Comparison of ENCODE assay signal across 23 cellular contexts in the genomic region with DNA sequence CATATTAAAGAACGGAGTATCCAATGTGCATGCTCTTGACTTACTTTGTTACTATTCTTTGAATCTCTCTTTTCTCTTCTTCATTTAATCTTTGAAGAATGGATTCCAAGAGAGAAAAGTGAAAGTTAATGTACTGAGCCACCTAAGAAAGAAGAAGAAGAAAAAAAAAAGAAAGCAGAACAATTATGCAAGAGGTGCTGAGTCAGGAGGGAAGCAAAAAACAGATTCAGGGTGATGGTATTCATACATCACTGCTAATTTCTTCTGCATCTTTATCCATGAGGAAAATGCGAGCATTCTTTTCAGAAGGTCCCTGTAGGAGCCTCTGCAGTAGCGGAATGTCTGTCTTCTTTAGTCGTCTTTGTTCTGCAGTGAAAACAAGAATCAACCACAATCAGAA. TPM values are rescaled to one million over a fixed set of nuclear protein-coding genes. Genes with fewer than 3 reads are reported as not detected.
DNase-seq lines count a peak whose midpoint lies in the region; TF ChIP-seq lines count a peak whose summit lies in the region.
"Had no signal": no experiment of that assay in that cellular context is flagged by ENCODE, and none has a peak within 500 bp of the region (broad histone marks: within the 10 kb centered on the region; RNA-seq: fewer than 3 reads in every experiment).

No MANE protein-coding gene starts in this region.

- no peaks in the 10 kb centered on the region for H3K9me2 ChIP-seq in OCI-LY1 (ENCODE audit: low read depth, low read length)

- no peaks in the 10 kb centered on the region for H3K9me3 ChIP-seq in OCI-LY1 (ENCODE audit: low read length)
- H3K9me3 ChIP-seq: right atrium auricular region, SJCRH30 had no signal

- H3K27ac ChIP-seq in OCI-LY1 (ENCODE audit: low read depth, low read length, poor library complexity, severe bottlenecking): peak overlapping the region; percentile 80
- H3K27ac ChIP-seq: KMS-11, right atrium auricular region, SJCRH30 had no signal

- H2AFZ ChIP-seq in OCI-LY1 (ENCODE audit: low read length): no peak overlapping the region

- H4K20me1 ChIP-seq in OCI-LY1 (ENCODE audit: insufficient read depth, low read length): no peaks in the 10 kb centered on the region

- H3K4me2 ChIP-seq in OCI-LY1 (ENCODE audit: low read length): no peak overlapping the region
- H3K4me2 ChIP-seq: KMS-11 had no signal

- H3K79me2 ChIP-seq in OCI-LY1 (ENCODE audit: insufficient read depth, low read length): no peaks in the 10 kb centered on the region

- peaks cover 39% of the 10 kb centered on the region for H3K4me1 ChIP-seq in OCI-LY1 (ENCODE audit: insufficient read depth, low read length, severe bottlenecking)
- H3K4me1 ChIP-seq: right atrium auricular region, SJCRH30 had no signal

- no peak for TF ChIP-seq CTCF in OCI-LY1 (IDR thresholded peaks at IDR 0.05; ENCODE audit: low read length)
- no peak for TF ChIP-seq CTCF in cardiac fibroblast (IDR thresholded peaks at IDR 0.05; ENCODE audit: low read depth, low read length)

- H3K27me3 ChIP-seq in OCI-LY1 (ENCODE audit: insufficient read depth, low read length): no peaks in the 10 kb centered on the region
- H3K27me3 ChIP-seq: right atrium auricular region, SJCRH30 had no signal

- DNase-seq in HCEC 1CT: peak; percentile 47
- DNase-seq in cardiac fibroblast (ENCODE audit: low read depth in 2 of 2): peak; percentile 47 to 75
- DNase-seq in renal cortical epithelial cell (ENCODE audit: low read depth): peak; percentile 50
- no peak for DNase-seq in Kasumi-1 (lab: John Stamatoyannopoulos, UW)
- no peak for DNase-seq in activated CD4-positive, CD25-positive, alpha-beta regulatory T cell treated with anti-CD3 and anti-CD28 coated beads, Interleukin-2, amount 50 U/mL, for 72 hours
- DNase-seq in NK-92 treated with Interleukin-12 subunit alpha and Interleukin-12 subunit beta, amount 100 ng/mL, for 24 hours (lab: John Stamatoyannopoulos, UW): no peak
- DNase-seq: activated CD4-positive, alpha-beta T cell treated with anti-CD3 and anti-CD28 coated beads, Interleukin-2, amount 50 U/mL, for 4 hours; activated naive CD4-positive, alpha-beta T cell treated with Interleukin-2 at 50 U/mL for 16 hours; aorta; CD8-positive, alpha-beta T cell; DMS153; foreskin melanocyte; hippocampal formation; islet precursor cell; NCI-H1436; NCI-H524 treated with DMSO at 0.1 percent for 48 hours; nucleus accumbens; SJCRH30; trophoblast cell had no signal

- H3F3A ChIP-seq in OCI-LY1 (ENCODE audit: insufficient read depth, low read length): peaks cover 19% of the 10 kb centered on the region; the same call in 1 of the 2 replicates

- no peak overlapping the region for H3K4me3 ChIP-seq in OCI-LY1 (ENCODE audit: low read depth, low read length, poor library complexity, severe bottlenecking)
- H3K4me3 ChIP-seq in cardiac fibroblast (replicated peaks in 1 of 2; ENCODE audit: low read depth in 2 of 2, low read length in 2 of 2): no peak overlapping the region
- H3K4me3 ChIP-seq: lung, right atrium auricular region, SJCRH30 had no signal

- peaks cover 60% of the 10 kb centered on the region for H3K36me3 ChIP-seq in OCI-LY1 (ENCODE audit: insufficient read depth, low read length)
- H3K36me3 ChIP-seq: right atrium auricular region, SJCRH30 had no signal

- H3K9ac ChIP-seq in OCI-LY1 (ENCODE audit: low read length): no peak overlapping the region
- H3K9ac ChIP-seq: KMS-11 had no signal

RNA-seq across cellular contexts. Expression of gene RASSF6, which starts 43.9 kb away (rescaled TPM):
- 8.3 and 10.6 TPM in 2 replicates for total RNA-seq in renal cortical epithelial cell
- total RNA-seq: aorta; CD8-positive, alpha-beta T cell; right atrium auricular region had no signal

Comparison
In these comparisons a context has a peak if more than half of its experiments do, and no peak if none do; other contexts are left out.
1. DNase-seq: peak in HCEC 1CT (single experiment), cardiac fibroblast (2 of 2) and renal cortical epithelial cell (single experiment); none in Kasumi-1 (0 of 2), activated CD4-positive, CD25-positive, alpha-beta regulatory T cell treated with anti-CD3 and anti-CD28 coated beads, Interleukin-2, amount 50 U/mL, for 72 hours (single experiment) and NK-92 treated with Interleukin-12 subunit alpha and Interleukin-12 subunit beta, amount 100 ng/mL, for 24 hours (single experiment).